Comparison of ENCODE assay signal across 29 cellular contexts in the genomic region with DNA sequence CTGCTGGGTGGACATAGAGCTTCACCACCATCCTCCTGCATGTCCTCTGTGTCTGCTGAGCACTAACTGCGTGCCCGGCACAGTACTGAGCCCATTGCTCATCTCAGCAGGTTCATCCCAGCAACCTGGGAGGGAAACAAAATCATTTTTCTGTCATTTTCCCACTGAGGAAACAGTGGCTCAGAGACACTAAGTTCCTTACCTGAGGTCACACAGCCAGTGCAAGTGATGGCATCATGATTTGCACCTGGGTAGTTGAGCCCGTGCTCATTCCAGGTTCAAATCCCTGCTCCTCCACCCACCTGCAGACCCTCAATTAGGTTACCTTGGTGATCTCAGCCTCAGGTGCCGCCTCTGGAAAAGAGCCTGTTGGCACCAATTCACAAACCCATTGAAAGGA.
"Had no signal": no experiment of that assay in that cellular context is flagged by ENCODE, and none has a peak within 500 bp of the region (broad histone marks: within the 10 kb centered on the region; RNA-seq: fewer than 3 reads in every experiment).

No MANE protein-coding gene starts in this region.

- H3K27ac ChIP-seq: epithelial cell of prostate, gastrocnemius medialis, left lung, neutrophil, parathyroid adenoma, prostate gland, suprapubic skin, transverse colon, vagina had no signal

- FAIRE-seq: colon, islet of Langerhans, small intestine had no signal

- H3K27me3 ChIP-seq: gastrocnemius medialis, left lung, suprapubic skin, transverse colon, vagina had no signal

- DNase-seq: effector CD8-positive, alpha-beta T cell; endodermal cell; foreskin fibroblast; gastrocnemius medialis; head of caudate nucleus; hippocampal formation; left cardiac atrium; left lung; mesenchymal stem cell; midbrain; naive thymus-derived CD4-positive, alpha-beta T cell; right cardiac atrium; small intestine; stimulated activated CD4-positive, alpha-beta T cell treated with anti-CD3 and anti-CD28 coated beads, Interleukin-12 subunit alpha, Interleukin-12 subunit beta, amount 100 ng/mL, for 4 hours; stimulated activated CD4-positive, alpha-beta T cell treated with anti-CD3 and anti-CD28 coated beads, Interleukin-1b, Interleukin-23, amount 100 ng/mL, for 48 hours; stimulated activated CD4-positive, alpha-beta T cell treated with anti-CD3 and anti-CD28 coated beads, Interleukin-4, amount 100 ng/mL, for 1 hour; stimulated activated CD8-positive, alpha-beta memory T cell treated with anti-CD3 and anti-CD28 coated beads, Interleukin-4, amount 100 ng/mL, for 48 hours; stimulated activated naive CD4-positive, alpha-beta T cell; stimulated activated naive CD8-positive, alpha-beta T cell treated with anti-CD3 and anti-CD28 coated beads, Interleukin-15, amount 100 ng/mL, for 72 hours; transverse colon had no signal

- H3K4me3 ChIP-seq: gastrocnemius medialis, left lung, prostate gland, suprapubic skin, transverse colon, vagina had no signal

- ATAC-seq: esophagus mucosa; gastrocnemius medialis; left cardiac atrium; left lung; naive thymus-derived CD4-positive, alpha-beta T cell; stimulated activated naive CD8-positive, alpha-beta T cell treated with anti-CD3 and anti-CD28 coated beads, Interleukin-15, amount 100 ng/mL, for 72 hours had no signal

- H3K36me3 ChIP-seq: gastrocnemius medialis, left lung, neutrophil, prostate gland, suprapubic skin, transverse colon, vagina had no signal

- H3K9ac ChIP-seq: parathyroid adenoma had no signal

- H3K4me1 ChIP-seq: gastrocnemius medialis, left lung, parathyroid adenoma, prostate gland, suprapubic skin, transverse colon, vagina had no signal

- H3K9me3 ChIP-seq: gastrocnemius medialis, left lung, neutrophil, prostate gland, suprapubic skin, transverse colon, vagina had no signal

- H2AFZ ChIP-seq: parathyroid adenoma had no signal

- H3K79me2 ChIP-seq: parathyroid adenoma had no signal
